ENCODE assay signal across 8 cellular contexts in genomic region chr11:130636672-130637463, GRCh38.
A peak's percentile ranks its signal among the peaks of the same experiment; 100 is the strongest.
DNase-seq lines count a peak whose midpoint lies in the region; ATAC-seq and TF ChIP-seq lines count a peak whose summit lies in the region.

No MANE protein-coding gene starts in this region.

- H3K27ac ChIP-seq in esophagus muscularis mucosa (replicated peaks in 1 of 4) (peak overlapping the region; percentile 56 to 74 (median 66)), aorta (ENCODE audit: low read depth in 1 of 2, low read length in 2 of 2) (no peak overlapping the region)

- H3K4me1 ChIP-seq in esophagus muscularis mucosa = peaks cover 3 to 48% (median 45%) of the 10 kb centered on the region in 4 donors
- peaks cover 0 to 2% of the 10 kb centered on the region in 2 donors for H3K4me1 ChIP-seq in aorta (ENCODE audit: control insufficient read depth in 1 of 2, insufficient read depth in 2 of 2, low read length in 2 of 2)

- TF ChIP-seq POLR2A in NB4 (IDR thresholded peaks at IDR 0.05; ENCODE audit: extremely low read depth, insufficient read length) (no peak), esophagus muscularis mucosa (IDR thresholded peaks at IDR 0.05; ENCODE audit: low read depth) (no peak)

- intact Hi-C loops in esophagus muscularis mucosa (cut with DNase I) = no loop called here
- intact Hi-C loops in aorta (cut with DNase I) = no loop called here

- H3K4me3 ChIP-seq in NB4 (ENCODE audit: low read depth, low read length) (no peak overlapping the region), esophagus muscularis mucosa (no peak overlapping the region), aorta (ENCODE audit: low read length in 2 of 2) (no peak overlapping the region)

- 59% methylated on average over 10 of the region's 10 CpGs for WGBS in esophagus muscularis mucosa
- 73 to 80% methylated on average over 10 of the region's 10 CpGs for WGBS in aorta, 2 donors

- peak; percentile 48 for ATAC-seq in GM21717 (IDR thresholded peaks at IDR 0.05; ENCODE audit: unreplicated experiment)
- ATAC-seq in aorta (ENCODE audit: low FRiP score) = no peak

- TF ChIP-seq CTCF in NB4 (IDR thresholded peaks at IDR 0.05; ENCODE audit: low read depth, low read length) = no peak
- no peak for TF ChIP-seq CTCF in esophagus muscularis mucosa (IDR thresholded peaks at IDR 0.05)

- H3K9me3 ChIP-seq in esophagus muscularis mucosa = no peaks in the 10 kb centered on the region
- no peaks in the 10 kb centered on the region for H3K9me3 ChIP-seq in aorta (ENCODE audit: control insufficient read depth, low read length)

- H3K27me3 ChIP-seq in esophagus muscularis mucosa (no peaks in the 10 kb centered on the region), aorta (ENCODE audit: control insufficient read depth in 1 of 2, insufficient read depth in 2 of 2, low read length in 1 of 2) (no peaks in the 10 kb centered on the region)

- DNase-seq in AG08396 (ENCODE audit: low spot score) (peak; percentile 53), NB4 (ENCODE audit: low read depth) (peak; percentile 31), esophagus muscularis mucosa (ENCODE audit: extremely low spot score) (no peak), NCI-H345 treated with DMSO at 0.1 percent for 48 hours (lab: John Stamatoyannopoulos, UW; ENCODE audit: unreplicated experiment) (no peak), NCI-H2107 (lab: John Stamatoyannopoulos, UW) (no peak), aorta (no peak)
- DNase-seq in activated CD4-positive, alpha-beta T cell treated with anti-CD3 and anti-CD28 coated beads, Interleukin-2, amount 50 U/mL, for 1 hour = no peak

- H3K36me3 ChIP-seq in esophagus muscularis mucosa (no peaks in the 10 kb centered on the region), aorta (ENCODE audit: control insufficient read depth in 1 of 2, insufficient read depth in 2 of 2, low read length in 1 of 2) (no peaks in the 10 kb centered on the region)

- no peak for TF ChIP-seq EP300 in esophagus muscularis mucosa (IDR thresholded peaks at IDR 0.05)

Comparison
In these comparisons a context has a peak if more than half of its experiments do, and no peak if none do; other contexts are left out.
1. DNase-seq: peak in AG08396 (single experiment) and NB4 (single experiment); none in esophagus muscularis mucosa (single experiment), NCI-H345 treated with DMSO at 0.1 percent for 48 hours (single experiment), NCI-H2107 (single experiment), aorta (0 of 2) and activated CD4-positive, alpha-beta T cell treated with anti-CD3 and anti-CD28 coated beads, Interleukin-2, amount 50 U/mL, for 1 hour (single experiment).
2. H3K27ac ChIP-seq: peak in esophagus muscularis mucosa (4 of 4); none in aorta (0 of 2).